8 cellular contexts compared by ENCODE assay signal in genomic region chr4:56817840-56818491, GRCh38. TPM values are rescaled to one million over a fixed set of nuclear protein-coding genes. Genes with fewer than 3 reads are reported as not detected.
A peak's percentile ranks its signal among the peaks of the same experiment; 100 is the strongest.
DNase-seq lines count a peak whose midpoint lies in the region; ATAC-seq, FAIRE-seq and TF ChIP-seq lines count a peak whose summit lies in the region.

No MANE protein-coding gene starts in this region.

- H3K4me3 ChIP-seq in Jurkat, Clone E6-1 (ENCODE audit: low read length), result no peak overlapping the region
- H3K4me3 ChIP-seq in bronchial epithelial cell (ENCODE audit: low read depth, low read length), result no peak overlapping the region

- DNase-seq in GM13976 (ENCODE audit: low spot score) (peak; percentile 71), bronchial epithelial cell (ENCODE audit: low read depth) (peak; percentile 13), left ventricle myocardium superior (no peak), left cardiac atrium (no peak), NCI-H774 (lab: John Stamatoyannopoulos, UW) (no peak), SKM-1 (lab: John Stamatoyannopoulos, UW; ENCODE audit: unreplicated experiment) (no peak)
- DNase-seq in Jurkat, Clone E6-1 (ENCODE audit: low read depth, low spot score), result peak; percentile 92

- TF ChIP-seq CTCF in GM13976 (IDR thresholded peaks at IDR 0.05; ENCODE audit: borderline replicate concordance, control extremely low read depth, extremely low read depth, insufficient read depth, missing control alignments) (no peak), bronchial epithelial cell (IDR thresholded peaks at IDR 0.05; ENCODE audit: insufficient read depth, low read length, severe bottlenecking) (no peak)

- no peaks in the 10 kb centered on the region for H3K27me3 ChIP-seq in bronchial epithelial cell (ENCODE audit: control insufficient read depth, insufficient read depth, low read length)

- no peak for FAIRE-seq in bronchial epithelial cell (lab: Jason Lieb, UNC)

- ATAC-seq in GM21529 (IDR thresholded peaks at IDR 0.05; ENCODE audit: unreplicated experiment) (peak; percentile 89), left ventricle myocardium superior (no peak), left cardiac atrium (no peak)

- H3K36me3 ChIP-seq in bronchial epithelial cell (ENCODE audit: control insufficient read depth, insufficient read depth, low read length), result no peaks in the 10 kb centered on the region

- in situ Hi-C loops in GM13976 (cut with MboI; ENCODE audit: low sequenced_read_pairs, unreplicated experiment), result no loop called here

- intact Hi-C loops in left ventricle myocardium superior (cut with micrococcal nuclease), result no loop called here
- intact Hi-C loops in left cardiac atrium (cut with DNase I), result no loop called here

RNA-seq across cellular contexts. Expression of gene SPINK2, which starts 3.5 kb away (rescaled TPM):
- polyA plus RNA-seq in Jurkat, Clone E6-1 (2012; ENCODE audit: insufficient read depth, insufficient read length), result 2.9 TPM
- not detected in 2 replicates for total RNA-seq in bronchial epithelial cell
- 0.74 TPM for total RNA-seq in left ventricle myocardium superior
- total RNA-seq in left cardiac atrium, result 1 to 10 TPM in 1 of 2 donors, under 1 TPM in 1; 0.47 to 3.2 TPM

Comparison
In these comparisons a context has a peak if more than half of its experiments do, and no peak if none do; other contexts are left out.
1. DNase-seq: peak in GM13976 (single experiment), Jurkat, Clone E6-1 (single experiment) and bronchial epithelial cell (single experiment); none in left ventricle myocardium superior (single experiment), left cardiac atrium (single experiment), NCI-H774 (single experiment) and SKM-1 (single experiment).